15 cellular contexts compared by ENCODE assay signal in genomic region chr17:61204456-61204855, GRCh38.
"Had no signal": no experiment of that assay in that cellular context is flagged by ENCODE, and none has a peak within 500 bp of the region (broad histone marks: within the 10 kb centered on the region; RNA-seq: fewer than 3 reads in every experiment).

No MANE protein-coding gene starts in this region.

- H3K4me1 Mint-ChIP-seq: activated CD4-positive, alpha-beta T cell treated with anti-CD3 and anti-CD28 coated beads, Interleukin-2, amount 10 ng/mL, durations not matched to agents 7 days and 5 days had no signal

- H3K27ac ChIP-seq: neural progenitor cell had no signal

- H3K27ac Mint-ChIP-seq: activated CD4-positive, alpha-beta T cell treated with anti-CD3 and anti-CD28 coated beads, Interleukin-2, amount 10 ng/mL, durations not matched to agents 7 days and 5 days; activated naive CD4-positive, alpha-beta T cell treated with anti-CD3 and anti-CD28 coated beads for 36 hours; neural progenitor cell; T-helper 1 cell treated with Interleukin-12 subunit alpha and Interleukin-12 subunit beta and Interleukin-4 antibody, amounts not matched to agents 30 μg/mL and 1 μg/mL, for 36 hours had no signal

- H2AFZ ChIP-seq: neural progenitor cell had no signal

- H3K27me3 ChIP-seq: neural progenitor cell had no signal

- DNase-seq: activated CD4-positive, alpha-beta T cell treated with anti-CD3 and anti-CD28 coated beads, Interleukin-2, amount 10 ng/mL, durations not matched to agents 7 days and 5 days; activated CD8-positive, alpha-beta memory T cell treated with anti-CD3 and anti-CD28 coated beads, Interleukin-2, amount 50 U/mL, for 4 hours; activated naive CD4-positive, alpha-beta T cell treated with anti-CD3 and anti-CD28 coated beads for 36 hours; activated T-cell treated with anti-CD3 and anti-CD28 coated beads, Interleukin-2, amount 50 U/mL, for 4 hours; cortex of kidney; effector CD4-positive, alpha-beta T cell; mesendoderm; naive thymus-derived CD4-positive, alpha-beta T cell; stimulated activated naive CD8-positive, alpha-beta T cell treated with anti-CD3 and anti-CD28 coated beads, Interleukin-15, Interleukin-2, amounts not matched to agents 100 U/mL and 50 U/mL, for 24 hours had no signal

- H3K4me3 ChIP-seq: neural progenitor cell, prostate gland had no signal

- H3K4me3 Mint-ChIP-seq: activated CD4-positive, alpha-beta T cell treated with anti-CD3 and anti-CD28 coated beads, Interleukin-2, amount 10 ng/mL, durations not matched to agents 7 days and 5 days; activated naive CD4-positive, alpha-beta T cell treated with anti-CD3 and anti-CD28 coated beads for 36 hours; activated T-cell treated with anti-CD3 and anti-CD28 coated beads, Interleukin-2, amount 50 U/mL, for 4 hours; brain; naive thymus-derived CD4-positive, alpha-beta T cell; neural progenitor cell; T-helper 1 cell treated with Interleukin-12 subunit alpha and Interleukin-12 subunit beta and Interleukin-4 antibody, amounts not matched to agents 30 μg/mL and 1 μg/mL, for 36 hours had no signal

- H3K36me3 Mint-ChIP-seq: brain, neural progenitor cell had no signal

- H3K27me3 Mint-ChIP-seq: brain had no signal

- H3K9me3 ChIP-seq: prostate gland had no signal

- ATAC-seq: activated T-cell treated with anti-CD3 and anti-CD28 coated beads, Interleukin-2, amount 50 U/mL, for 4 hours; esophagus mucosa; naive thymus-derived CD4-positive, alpha-beta T cell; right cardiac atrium; stimulated activated naive CD8-positive, alpha-beta T cell treated with anti-CD3 and anti-CD28 coated beads, Interleukin-15, Interleukin-2, amounts not matched to agents 100 U/mL and 50 U/mL, for 24 hours had no signal

- H3K36me3 ChIP-seq: neural progenitor cell, prostate gland had no signal

- H3K9me3 Mint-ChIP-seq: activated CD4-positive, alpha-beta T cell treated with anti-CD3 and anti-CD28 coated beads, Interleukin-2, amount 10 ng/mL, durations not matched to agents 7 days and 5 days; activated naive CD4-positive, alpha-beta T cell treated with anti-CD3 and anti-CD28 coated beads for 36 hours; activated T-cell treated with anti-CD3 and anti-CD28 coated beads, Interleukin-2, amount 50 U/mL, for 4 hours; brain; naive thymus-derived CD4-positive, alpha-beta T cell; neural progenitor cell; T-helper 1 cell treated with Interleukin-12 subunit alpha and Interleukin-12 subunit beta and Interleukin-4 antibody, amounts not matched to agents 30 μg/mL and 1 μg/mL, for 36 hours had no signal

- H3K9ac ChIP-seq: neural progenitor cell had no signal
